In genomic region chr9:19127881-19128719, GRCh38 we compare ENCODE assay signal across 8 cellular contexts. TPM values are rescaled to one million over a fixed set of nuclear protein-coding genes. Genes with fewer than 3 reads are reported as not detected.
DNase-seq lines count a peak whose midpoint lies in the region; ATAC-seq, FAIRE-seq and TF ChIP-seq lines count a peak whose summit lies in the region.

No MANE protein-coding gene starts in this region.

- H3K4me1 Mint-ChIP-seq in T-helper 17 cell, result peaks cover 29% of the 10 kb centered on the region
- H3K4me1 Mint-ChIP-seq in chondrocyte (ENCODE audit: low read depth), result peaks cover 43% of the 10 kb centered on the region
- H3K4me1 Mint-ChIP-seq in stimulated activated memory B cell treated with anti-CD40 and anti-IgM and Interleukin-4, amounts not matched to agents 10 μg/mL and 1 μg/mL and 100 μg/mL, for 72 hours, result peaks cover 31% of the 10 kb centered on the region

- peaks cover 0 to 52% (median 13%) of the 10 kb centered on the region in 4 donors for H3K4me1 ChIP-seq in right lobe of liver

- H3K36me3 Mint-ChIP-seq in T-helper 17 cell (ENCODE audit: low read depth), result no peaks in the 10 kb centered on the region
- H3K36me3 Mint-ChIP-seq in chondrocyte (ENCODE audit: low read depth), result peaks cover 4% of the 10 kb centered on the region
- H3K36me3 Mint-ChIP-seq in stimulated activated memory B cell treated with anti-CD40 and anti-IgM and Interleukin-4, amounts not matched to agents 10 μg/mL and 1 μg/mL and 100 μg/mL, for 72 hours, result no peaks in the 10 kb centered on the region

- H3K27me3 Mint-ChIP-seq in T-helper 17 cell, result no peaks in the 10 kb centered on the region
- no peaks in the 10 kb centered on the region for H3K27me3 Mint-ChIP-seq in chondrocyte (ENCODE audit: low read depth)
- no peaks in the 10 kb centered on the region for H3K27me3 Mint-ChIP-seq in stimulated activated memory B cell treated with anti-CD40 and anti-IgM and Interleukin-4, amounts not matched to agents 10 μg/mL and 1 μg/mL and 100 μg/mL, for 72 hours

- H3K9me3 ChIP-seq in T-helper 17 cell (ENCODE audit: control insufficient read depth, low read length, poor library complexity, severe bottlenecking) (no peaks in the 10 kb centered on the region), right lobe of liver (no peaks in the 10 kb centered on the region)

- ATAC-seq in HG02885 (IDR thresholded peaks at IDR 0.05; ENCODE audit: poor library complexity, unreplicated experiment) (peak; percentile 4), T-helper 17 cell (peak; percentile 39), right lobe of liver (peak; percentile 0 to 11 (median 2))
- ATAC-seq in stimulated activated memory B cell treated with anti-CD40 and anti-IgM and Interleukin-4, amounts not matched to agents 10 μg/mL and 1 μg/mL and 100 μg/mL, for 72 hours, result peak; percentile 27

- H3K4me3 Mint-ChIP-seq in T-helper 17 cell (peak overlapping the region; percentile 90), chondrocyte (ENCODE audit: unreplicated experiment) (peak overlapping the region; percentile 85)
- H3K4me3 Mint-ChIP-seq in stimulated activated memory B cell treated with anti-CD40 and anti-IgM and Interleukin-4, amounts not matched to agents 10 μg/mL and 1 μg/mL and 100 μg/mL, for 72 hours, result peak overlapping the region; percentile 83

- H3K27ac Mint-ChIP-seq in T-helper 17 cell (peak overlapping the region; percentile 95), chondrocyte (ENCODE audit: unreplicated experiment) (peak overlapping the region; percentile 95)
- H3K27ac Mint-ChIP-seq in stimulated activated memory B cell treated with anti-CD40 and anti-IgM and Interleukin-4, amounts not matched to agents 10 μg/mL and 1 μg/mL and 100 μg/mL, for 72 hours, result peak overlapping the region; percentile 92

- peak overlapping the region; percentile 84 to 98 (median 94) for H3K4me3 ChIP-seq in right lobe of liver

- H3K27me3 ChIP-seq in right lobe of liver, result no peaks in the 10 kb centered on the region

- intact Hi-C loops in right lobe of liver (cut with DNase I), result loop anchor here in 1 of 2 donors (10.0 kb wide), 1 partner anchor 47 kb away; no protein-coding TSS in a partner anchor

- peak overlapping the region; percentile 97 to 99 (median 98) for H3K27ac ChIP-seq in right lobe of liver

- DNase-seq in GM18507 (ENCODE audit: extremely low spot score, insufficient read length, low read depth), result no peak
- DNase-seq in T-helper 17 cell, result peak in 2 of 3 donors; percentile 14 to 19
- peak; percentile 43 for DNase-seq in chondrocyte (ENCODE audit: low spot score)
- peak in 2 of 3 donors; percentile 43 to 62 for DNase-seq in right lobe of liver
- DNase-seq in GM19240 (ENCODE audit: insufficient read length, low spot score), result no peak
- no peak for DNase-seq in inferior parietal cortex (ENCODE audit: extremely low spot score)

- FAIRE-seq in GM18507 (lab: Jason Lieb, UNC), result peak; percentile 48

- no peak for TF ChIP-seq POLR2A in right lobe of liver (IDR thresholded peaks at IDR 0.05)

- H3K9me3 Mint-ChIP-seq in chondrocyte (ENCODE audit: low read depth), result no peaks in the 10 kb centered on the region
- no peaks in the 10 kb centered on the region for H3K9me3 Mint-ChIP-seq in stimulated activated memory B cell treated with anti-CD40 and anti-IgM and Interleukin-4, amounts not matched to agents 10 μg/mL and 1 μg/mL and 100 μg/mL, for 72 hours

- peaks cover 0 to 25% (median 11%) of the 10 kb centered on the region in 4 donors for H3K36me3 ChIP-seq in right lobe of liver

- 46% methylated on average over 34 of the region's 43 CpGs for WGBS in right lobe of liver (ENCODE audit: insufficient coverage, low coverage, low lambda C conversion rate, missing lambda C conversion rate)

- TF ChIP-seq CTCF in chondrocyte (IDR thresholded peaks at IDR 0.05) (no peak), right lobe of liver (IDR thresholded peaks at IDR 0.05) (no peak)

RNA-seq across cellular contexts. Expression of gene PLIN2, which starts 0.8 kb away (rescaled TPM):
- 10 to 100 TPM; 65.7 to 66.2 TPM for total RNA-seq in T-helper 17 cell
- total RNA-seq in chondrocyte, result 20.0 to 78.4 TPM (median 71.9 TPM) in 3 replicates
- 1,000 to 10,000 TPM in 2 of 6 experiments, 100 to 1,000 TPM in 4; 151 to 2,070 (median 532) TPM for total RNA-seq in right lobe of liver

RNA-seq across cellular contexts. Expression of gene HAUS6, which starts 25.4 kb away (rescaled TPM):
- total RNA-seq in T-helper 17 cell (10 to 100 TPM; 12.3 to 13.6 TPM), chondrocyte (6.1 to 10.2 TPM (median 7.6 TPM) in 3 replicates), right lobe of liver (1 to 10 TPM; 2.9 to 8.1 (median 4.3) TPM)

Comparison
In these comparisons a context has a peak if more than half of its experiments do, and no peak if none do; other contexts are left out.
1. DNase-seq: peak in T-helper 17 cell (2 of 3), chondrocyte (single experiment) and right lobe of liver (2 of 3); none in GM18507 (single experiment), GM19240 (single experiment) and inferior parietal cortex (single experiment).
2. Peak in every context shown above with its lines, with median percentiles within 50 percentile points of each other: ATAC-seq, H3K27ac Mint-ChIP-seq and H3K4me3 Mint-ChIP-seq.